ENCODE assay signal across 23 cellular contexts in genomic region chr18:10449396-10449795, GRCh38. TPM values are rescaled to one million over a fixed set of nuclear protein-coding genes. Genes with fewer than 3 reads are reported as not detected.
"Had no signal": no experiment of that assay in that cellular context is flagged by ENCODE, and none has a peak within 500 bp of the region (broad histone marks: within the 10 kb centered on the region; RNA-seq: fewer than 3 reads in every experiment).

No MANE protein-coding gene starts in this region.

- H3K9me3 ChIP-seq: breast epithelium, Peyer's patch, SJSA1 had no signal

- H3K27me3 ChIP-seq: breast epithelium, Peyer's patch had no signal

- H3K27ac ChIP-seq: breast epithelium, Peyer's patch, SJSA1 had no signal

- H3K36me3 ChIP-seq: breast epithelium, Peyer's patch, SJSA1 had no signal

- H3K4me1 ChIP-seq: breast epithelium, Peyer's patch had no signal

- DNase-seq: activated CD4-positive, alpha-beta T cell treated with anti-CD3 and anti-CD28 coated beads, Interleukin-2, amount 10 ng/mL, durations not matched to agents 24 days and 14 days; activated CD4-positive, alpha-beta T cell treated with anti-CD3 and anti-CD28 coated beads, Interleukin-2, amount 50 U/mL, for 48 hours; activated CD4-positive, CD25-positive, alpha-beta regulatory T cell treated with anti-CD3 and anti-CD28 coated beads, Interleukin-2, amount 50 U/mL, for 72 hours; activated CD8-positive, alpha-beta memory T cell treated with anti-CD3 and anti-CD28 coated beads for 24 hours; activated gamma-delta T cell; activated naive CD4-positive, alpha-beta T cell treated with anti-CD3 and anti-CD28 coated beads for 36 hours; activated T-cell treated with anti-CD3 and anti-CD28 coated beads, Interleukin-2, amount 50 U/mL, for 4 hours; caudate nucleus; Kasumi-1; KBM-7; NCI-H1048; NCI-H146; NCI-H187 treated with DMSO at 0.1 percent for 48 hours; NCI-H2081 treated with DMSO at 0.1 percent for 48 hours; NCI-H446; NCI-H774; Peyer's patch; SHP77; T-helper 17 cell; T-helper 9 cell had no signal

- H3K4me3 ChIP-seq: breast epithelium, Peyer's patch, SJSA1 had no signal

RNA-seq across cellular contexts. Expression of gene APCDD1, which starts 5.0 kb away (rescaled TPM):
- total RNA-seq: activated CD4-positive, alpha-beta T cell treated with anti-CD3 and anti-CD28 coated beads, Interleukin-2, amount 10 ng/mL, durations not matched to agents 24 days and 14 days; activated naive CD4-positive, alpha-beta T cell treated with anti-CD3 and anti-CD28 coated beads for 36 hours; activated T-helper 17 cell treated with anti-CD3 and anti-CD28 coated beads, Interleukin-2, amount 50 U/mL, for 72 hours; SJSA1; T-helper 17 cell had no signal
